ENCODE assay signal across 25 cellular contexts in genomic region chr13:47239025-47239424, GRCh38.
DNase-seq lines count a peak whose midpoint lies in the region; ATAC-seq, FAIRE-seq and TF ChIP-seq lines count a peak whose summit lies in the region.
"Had no signal": no experiment of that assay in that cellular context is flagged by ENCODE, and none has a peak within 500 bp of the region (broad histone marks: within the 10 kb centered on the region; RNA-seq: fewer than 3 reads in every experiment).

No MANE protein-coding gene starts in this region.

- BruUV-seq in HepG2 (replicated peaks; lab: Mats Ljungman, UMichigan), result no TSS peak

- no peak for TF ChIP-seq RAD21 in HepG2 (CRISPR knock-in tag; IDR thresholded peaks at IDR 0.05)

- 85% methylated on average over 3 of the region's 3 CpGs for WGBS in hepatocyte (ENCODE audit: low lambda C conversion rate, missing lambda C conversion rate)
- 37% methylated on average over 3 of the region's 3 CpGs for WGBS in HepG2 (ENCODE audit: low lambda C conversion rate)

- POLR2A ChIA-PET in HepG2 (lab: Yijun Ruan, JAX), result no interaction called here

- H3K9ac ChIP-seq in HepG2 (ENCODE audit: insufficient read depth, low read depth, low read length), result no peak overlapping the region
- H3K9ac ChIP-seq: BLaER1 had no signal

- intact Hi-C loops in HepG2 (cut with micrococcal nuclease; ENCODE audit: unreplicated experiment), result no loop called here

- DNase-seq in hepatocyte (ENCODE audit: low spot score), result peak; percentile 14
- no peak for DNase-seq in HepG2 (ENCODE audit: low spot score)
- DNase-seq in middle frontal gyrus (ENCODE audit: extremely low spot score, low spot score), result no peak
- no peak for DNase-seq in NCI-H1092 (lab: John Stamatoyannopoulos, UW)
- no peak for DNase-seq in NCI-H748 (lab: John Stamatoyannopoulos, UW; ENCODE audit: unreplicated experiment)
- DNase-seq: 8988T; ACHN; BE2C; C1 segment of cervical spinal cord; CD4-positive, alpha-beta memory T cell; CD4-positive, CD25-positive, alpha-beta regulatory T cell; CD8-positive, alpha-beta memory T cell; COR-L47; DMS 273 treated with DMSO at 0.1 percent for 48 hours; DMS153; DMS53; DMS79; DND-41; EL; GDM1 had no signal

- TF ChIP-seq CTCF in hepatocyte (IDR thresholded peaks at IDR 0.05; ENCODE audit: poor library complexity) (no peak), HepG2 (CRISPR knock-in tag; IDR thresholded peaks at IDR 0.05) (no peak)

- H2AFZ ChIP-seq in hepatocyte (no peak overlapping the region), HepG2 (ENCODE audit: low read length) (no peak overlapping the region)

- H3K36me3 ChIP-seq in hepatocyte (replicated peaks; ENCODE audit: insufficient read depth, low read depth), result no peaks in the 10 kb centered on the region
- H3K36me3 ChIP-seq in HepG2 (replicated peaks in 1 of 2; ENCODE audit: control insufficient read depth in 1 of 2, insufficient read depth in 2 of 2, low read length in 2 of 2), result no peaks in the 10 kb centered on the region
- H3K36me3 ChIP-seq: BE2C, BLaER1 had no signal

- H3K9me3 ChIP-seq in hepatocyte (ENCODE audit: low read depth) (no peaks in the 10 kb centered on the region), HepG2 (ENCODE audit: low read length) (0 out of 2 replicates have a peak, but pooled peaks cover 5% of the 10 kb centered on the region)
- H3K9me3 ChIP-seq: BLaER1 had no signal

- TF ChIP-seq EP300 in HepG2 (IDR thresholded peaks at IDR 0.05; ENCODE audit: low read depth in 2 of 2, low read length in 2 of 2) (no peak), HepG2 (CRISPR knock-in tag; IDR thresholded peaks at IDR 0.05; ENCODE audit: borderline replicate concordance) (no peak)

- peak; percentile 31; the same call in 1 of the 3 replicates for ATAC-seq in HepG2
- ATAC-seq: GM12878 had no signal

- no peak for TF ChIP-seq POLR2A in HepG2 (IDR thresholded peaks at IDR 0.05; ENCODE audit: insufficient read depth in 1 of 2, low read depth in 2 of 2, low read length in 2 of 2)

- in situ Hi-C loops in HepG2 (cut with HindIII; ENCODE audit: extremely low pct_ligation_motif_present, low pct_unique_long_range_greater_than_20kb), result no loop called here

- no peak overlapping the region for H3K4me2 ChIP-seq in hepatocyte
- no peak overlapping the region for H3K4me2 ChIP-seq in HepG2 (ENCODE audit: low read depth, low read length)
- H3K4me2 ChIP-seq: BLaER1 had no signal

- peak overlapping the region; percentile 31 for H3K27ac ChIP-seq in hepatocyte
- H3K27ac ChIP-seq in HepG2 (ENCODE audit: extremely low read length, insufficient read depth, low read length), result no peak overlapping the region
- H3K27ac ChIP-seq: BLaER1 had no signal

- H4K20me1 ChIP-seq in hepatocyte (ENCODE audit: insufficient read depth, poor library complexity, severe bottlenecking) (no peaks in the 10 kb centered on the region), HepG2 (ENCODE audit: insufficient read depth, low read length) (no peaks in the 10 kb centered on the region)
- H4K20me1 ChIP-seq: BLaER1 had no signal

- H3K9me2 ChIP-seq in hepatocyte (replicated peaks; ENCODE audit: insufficient read depth), result no peaks in the 10 kb centered on the region

- FAIRE-seq in HepG2 (lab: Jason Lieb, UNC), result no peak
- FAIRE-seq: A204.1, GM12878, GM12892, GM19239 had no signal

- CTCF ChIA-PET in HepG2 (lab: Yijun Ruan, JAX; ENCODE audit: low intra/inter-chr PET ratio, low total read pairs), result no interaction called here

- no peaks in the 10 kb centered on the region for H3K79me2 ChIP-seq in hepatocyte
- H3K79me2 ChIP-seq in HepG2 (ENCODE audit: insufficient read depth, low read length), result no peaks in the 10 kb centered on the region

- H3K4me1 ChIP-seq in hepatocyte (ENCODE audit: insufficient read depth) (no peaks in the 10 kb centered on the region), HepG2 (ENCODE audit: insufficient read depth, low read length) (no peaks in the 10 kb centered on the region)
- H3K4me1 ChIP-seq: BE2C, BLaER1 had no signal

- H3K4me3 ChIP-seq in hepatocyte (no peak overlapping the region), HepG2 (replicated peaks in 1 of 3; ENCODE audit: insufficient read depth in 1 of 3, low read depth in 2 of 3, low read length in 3 of 3) (no peak overlapping the region)
- H3K4me3 ChIP-seq: BLaER1, GM12878 had no signal

- H3K27me3 ChIP-seq in hepatocyte (no peaks in the 10 kb centered on the region), HepG2 (ENCODE audit: control insufficient read depth in 1 of 2, insufficient read depth in 2 of 2, low read length in 2 of 2) (no peaks in the 10 kb centered on the region)
- H3K27me3 ChIP-seq: BE2C, BLaER1 had no signal

TF ChIP-seq in HepG2, 621 proteins besides CTCF, POLR2A, EP300 and RAD21:
- TF ChIP-seq ZNF563 (CRISPR knock-in tag; IDR thresholded peaks at IDR 0.05) (no peak), TFE3 (CRISPR knock-in tag; IDR thresholded peaks at IDR 0.05) (no peak), HOXA5 (CRISPR knock-in tag; IDR thresholded peaks at IDR 0.05) (no peak), PRDM15 (CRISPR knock-in tag; IDR thresholded peaks at IDR 0.05) (no peak), SNAI1 (CRISPR knock-in tag; IDR thresholded peaks at IDR 0.05; ENCODE audit: borderline replicate concordance) (no peak), EED (CRISPR knock-in tag; IDR thresholded peaks at IDR 0.05) (no peak), AKAP8 (CRISPR knock-in tag; IDR thresholded peaks at IDR 0.05) (no peak), POLR2G (IDR thresholded peaks at IDR 0.05; ENCODE audit: low read depth, low read length) (no peak), PAF1 (CRISPR knock-in tag; IDR thresholded peaks at IDR 0.05) (no peak), ZNF777 (CRISPR knock-in tag; IDR thresholded peaks at IDR 0.05) (no peak)
